ENCODE assay signal across 29 cellular contexts in the genomic region with DNA sequence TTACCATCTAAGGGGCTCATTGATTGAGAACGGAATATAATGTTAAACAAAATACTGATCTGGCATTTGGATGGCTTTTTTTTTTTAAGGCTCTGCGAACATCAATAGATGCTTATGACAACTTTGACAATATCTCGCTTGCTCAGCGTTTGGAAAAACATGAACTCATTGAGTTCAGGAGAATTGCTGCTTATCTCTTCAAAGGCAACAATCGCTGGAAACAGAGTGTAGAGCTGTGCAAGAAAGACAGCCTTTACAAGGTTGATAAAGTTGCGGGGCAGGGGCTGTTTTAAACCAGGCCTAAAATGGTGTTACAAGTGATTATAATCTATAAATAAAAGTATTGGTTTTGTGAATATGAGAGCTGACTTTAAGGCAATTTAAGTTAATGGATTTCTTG.
"Had no signal": no experiment of that assay in that cellular context is flagged by ENCODE, and none has a peak within 500 bp of the region (broad histone marks: within the 10 kb centered on the region; RNA-seq: fewer than 3 reads in every experiment).

No MANE protein-coding gene starts in this region.

- ATAC-seq: heart right ventricle; lower lobe of right lung; naive thymus-derived CD8-positive, alpha-beta T cell; stimulated activated naive CD8-positive, alpha-beta T cell treated with anti-CD3 and anti-CD28 coated beads, Interleukin-15, Interleukin-2, amounts not matched to agents 100 U/mL and 50 U/mL, for 24 hours had no signal

- H3K36me3 ChIP-seq: uterus had no signal

- H3K9me3 Mint-ChIP-seq: activated naive CD4-positive, alpha-beta T cell treated with anti-CD3 and anti-CD28 coated beads, Interleukin-2, amount 10 ng/mL, durations not matched to agents 7 days and 5 days; activated naive CD8-positive, alpha-beta T cell treated with anti-CD3 and anti-CD28 coated beads, Interleukin-2, amount 10 ng/mL, durations not matched to agents 7 days and 5 days; dendritic cell treated with granulocyte-macrophage colony-stimulating factor and Interleukin-4, amounts not matched to agents 40 ng/mL and 50 ng/mL, for 4 days; naive thymus-derived CD8-positive, alpha-beta T cell; neural crest cell; T-helper 1 cell treated with Interleukin-12 subunit alpha and Interleukin-12 subunit beta and Interleukin-4 antibody, amounts not matched to agents 30 μg/mL and 1 μg/mL, for 36 hours had no signal

- H3K4me3 Mint-ChIP-seq: activated naive CD4-positive, alpha-beta T cell treated with anti-CD3 and anti-CD28 coated beads, Interleukin-2, amount 10 ng/mL, durations not matched to agents 7 days and 5 days; activated naive CD8-positive, alpha-beta T cell treated with anti-CD3 and anti-CD28 coated beads, Interleukin-2, amount 10 ng/mL, durations not matched to agents 7 days and 5 days; dendritic cell treated with granulocyte-macrophage colony-stimulating factor and Interleukin-4, amounts not matched to agents 40 ng/mL and 50 ng/mL, for 4 days; naive thymus-derived CD8-positive, alpha-beta T cell; neural crest cell; T-helper 1 cell treated with Interleukin-12 subunit alpha and Interleukin-12 subunit beta and Interleukin-4 antibody, amounts not matched to agents 30 μg/mL and 1 μg/mL, for 36 hours had no signal

- H3K27ac ChIP-seq: ascending aorta, brain microvascular endothelial cell, esophagus squamous epithelium, heart right ventricle, lower lobe of right lung, thoracic aorta, uterus had no signal

- H3K4me1 Mint-ChIP-seq: activated naive CD4-positive, alpha-beta T cell treated with anti-CD3 and anti-CD28 coated beads, Interleukin-2, amount 10 ng/mL, durations not matched to agents 7 days and 5 days; neural crest cell had no signal

- H3K4me3 ChIP-seq: ascending aorta, esophagus squamous epithelium, heart right ventricle, lower lobe of right lung, thoracic aorta, uterus had no signal

- H3K27ac Mint-ChIP-seq: dendritic cell treated with granulocyte-macrophage colony-stimulating factor and Interleukin-4, amounts not matched to agents 40 ng/mL and 50 ng/mL, for 4 days; T-helper 1 cell treated with Interleukin-12 subunit alpha and Interleukin-12 subunit beta and Interleukin-4 antibody, amounts not matched to agents 30 μg/mL and 1 μg/mL, for 36 hours had no signal

- H3K9me3 ChIP-seq: ascending aorta, esophagus squamous epithelium, heart right ventricle, lower lobe of right lung, thoracic aorta, uterus had no signal

- DNase-seq: activated CD4-positive, alpha-beta T cell treated with anti-CD3 and anti-CD28 coated beads for 4 hours; activated CD4-positive, alpha-beta T cell treated with anti-CD3 and anti-CD28 coated beads, Interleukin-2, amount 50 U/mL, for 4 hours; activated CD4-positive, CD25-positive, alpha-beta regulatory T cell; activated gamma-delta T cell; activated naive CD4-positive, alpha-beta T cell treated with anti-CD3 and anti-CD28 coated beads, Interleukin-2, amount 10 ng/mL, durations not matched to agents 7 days and 5 days; activated naive CD8-positive, alpha-beta T cell treated with anti-CD3 and anti-CD28 coated beads, Interleukin-2, amount 10 ng/mL, durations not matched to agents 7 days and 5 days; brain microvascular endothelial cell; caudate nucleus; esophagus squamous epithelium; foreskin melanocyte; heart right ventricle; kidney glomerular epithelial cell; lower lobe of right lung; mesenchymal stem cell; naive thymus-derived CD8-positive, alpha-beta T cell; occipital lobe; right cardiac atrium; stimulated activated CD4-positive, alpha-beta T cell treated with anti-CD3 and anti-CD28 coated beads, Interleukin-12 subunit alpha, Interleukin-12 subunit beta, amount 100 ng/mL, for 4 hours; stimulated activated CD4-positive, alpha-beta T cell treated with anti-CD3 and anti-CD28 coated beads, Interleukin-4, amount 100 ng/mL, for 1 hour; stimulated activated naive CD8-positive, alpha-beta T cell treated with anti-CD3 and anti-CD28 coated beads, Interleukin-15, Interleukin-2, amounts not matched to agents 100 U/mL and 50 U/mL, for 24 hours; SW 1271; T1000; trophoblast cell; uterus had no signal

- H3K4me1 ChIP-seq: esophagus squamous epithelium, lower lobe of right lung, uterus had no signal

- H3K27me3 ChIP-seq: ascending aorta, brain microvascular endothelial cell, esophagus squamous epithelium, heart right ventricle, uterus had no signal

- H3K27me3 Mint-ChIP-seq: activated naive CD4-positive, alpha-beta T cell treated with anti-CD3 and anti-CD28 coated beads, Interleukin-2, amount 10 ng/mL, durations not matched to agents 7 days and 5 days; activated naive CD8-positive, alpha-beta T cell treated with anti-CD3 and anti-CD28 coated beads, Interleukin-2, amount 10 ng/mL, durations not matched to agents 7 days and 5 days; dendritic cell treated with granulocyte-macrophage colony-stimulating factor and Interleukin-4, amounts not matched to agents 40 ng/mL and 50 ng/mL, for 4 days; naive thymus-derived CD8-positive, alpha-beta T cell had no signal
